Comparison of ENCODE assay signal across 11 cellular contexts in genomic region chr16:89155184-89155679, GRCh38. TPM values are rescaled to one million over a fixed set of nuclear protein-coding genes. Genes with fewer than 3 reads are reported as not detected.
DNase-seq lines count a peak whose midpoint lies in the region; ATAC-seq and TF ChIP-seq lines count a peak whose summit lies in the region.
"Had no signal": no experiment of that assay in that cellular context is flagged by ENCODE, and none has a peak within 500 bp of the region (broad histone marks: within the 10 kb centered on the region; RNA-seq: fewer than 3 reads in every experiment).

No MANE protein-coding gene starts in this region.

- H3K4me1 Mint-ChIP-seq in stimulated activated effector memory CD8-positive, alpha-beta T cell treated with anti-CD3 and anti-CD28 coated beads, Interleukin-12 subunit alpha, Interleukin-12 subunit beta, amount 100 ng/mL, for 72 hours = no peaks in the 10 kb centered on the region
- H3K4me1 Mint-ChIP-seq in CD14-positive monocyte = peaks cover 10% of the 10 kb centered on the region
- H3K4me1 Mint-ChIP-seq: central memory CD8-positive, alpha-beta T cell had no signal

- DNase-seq in GM04504 (ENCODE audit: low read depth) (peak; percentile 71), cardiac fibroblast (ENCODE audit: low read depth in 2 of 2) (peak; percentile 74 to 93), left kidney (ENCODE audit: low read depth, low spot score) (peak; percentile 63), NCI-H446 (lab: John Stamatoyannopoulos, UW) (no peak), T-helper 1 cell (no peak), CD14-positive monocyte (ENCODE audit: low spot score) (no peak), erythroblast (lab: John Stamatoyannopoulos, UW) (no peak)
- DNase-seq in stimulated activated effector memory CD8-positive, alpha-beta T cell treated with anti-CD3 and anti-CD28 coated beads, Interleukin-12 subunit alpha, Interleukin-12 subunit beta, amount 100 ng/mL, for 72 hours (ENCODE audit: low spot score in 2 of 2) = no peak
- DNase-seq: activated CD4-positive, CD25-positive, alpha-beta regulatory T cell treated with anti-CD3 and anti-CD28 coated beads, Interleukin-2, amount 50 U/mL, for 72 hours; NCI-H524 had no signal

- H3K27me3 Mint-ChIP-seq in CD14-positive monocyte (ENCODE audit: low read depth in 3 of 3) = peaks cover 6 to 27% (median 14%) of the 10 kb centered on the region in 3 donors
- H3K27me3 Mint-ChIP-seq: central memory CD8-positive, alpha-beta T cell had no signal

- H3K36me3 Mint-ChIP-seq in stimulated activated effector memory CD8-positive, alpha-beta T cell treated with anti-CD3 and anti-CD28 coated beads, Interleukin-12 subunit alpha, Interleukin-12 subunit beta, amount 100 ng/mL, for 72 hours = peaks cover 20% of the 10 kb centered on the region
- H3K36me3 Mint-ChIP-seq in CD14-positive monocyte = peaks cover 21 to 25% of the 10 kb centered on the region in 2 donors

- TF ChIP-seq CTCF in cardiac fibroblast (IDR thresholded peaks at IDR 0.05; ENCODE audit: low read depth, low read length) = no peak
- no peak for TF ChIP-seq CTCF in CD14-positive monocyte (IDR thresholded peaks at IDR 0.05)

- intact Hi-C loops in CD14-positive monocyte (cut with micrococcal nuclease) = no loop called here

- H3K9me3 Mint-ChIP-seq in stimulated activated effector memory CD8-positive, alpha-beta T cell treated with anti-CD3 and anti-CD28 coated beads, Interleukin-12 subunit alpha, Interleukin-12 subunit beta, amount 100 ng/mL, for 72 hours = no peaks in the 10 kb centered on the region
- peaks cover 0 to 7% (median 2%) of the 10 kb centered on the region in 7 donors for H3K9me3 Mint-ChIP-seq in CD14-positive monocyte
- H3K9me3 Mint-ChIP-seq: central memory CD8-positive, alpha-beta T cell had no signal

- no peak for ATAC-seq in stimulated activated effector memory CD8-positive, alpha-beta T cell treated with anti-CD3 and anti-CD28 coated beads, Interleukin-12 subunit alpha, Interleukin-12 subunit beta, amount 100 ng/mL, for 72 hours

- H3K4me3 Mint-ChIP-seq in stimulated activated effector memory CD8-positive, alpha-beta T cell treated with anti-CD3 and anti-CD28 coated beads, Interleukin-12 subunit alpha, Interleukin-12 subunit beta, amount 100 ng/mL, for 72 hours = no peak overlapping the region
- H3K4me3 Mint-ChIP-seq in CD14-positive monocyte = no peak overlapping the region
- H3K4me3 Mint-ChIP-seq: central memory CD8-positive, alpha-beta T cell had no signal

- H3K4me3 ChIP-seq in cardiac fibroblast (replicated peaks in 1 of 2; ENCODE audit: low read depth in 2 of 2, low read length in 2 of 2) = no peak overlapping the region

- H3K27ac Mint-ChIP-seq in stimulated activated effector memory CD8-positive, alpha-beta T cell treated with anti-CD3 and anti-CD28 coated beads, Interleukin-12 subunit alpha, Interleukin-12 subunit beta, amount 100 ng/mL, for 72 hours = peak overlapping the region; percentile 32
- H3K27ac Mint-ChIP-seq in CD14-positive monocyte = no peak overlapping the region

- TF ChIP-seq POLR2A in erythroblast (IDR thresholded peaks at IDR 0.05; ENCODE audit: low read length) = no peak

RNA-seq across cellular contexts. Expression of gene CDH15, which starts 16.3 kb away (rescaled TPM):
- polyA plus RNA-seq in CD14-positive monocyte = not detected

RNA-seq across cellular contexts. Expression of gene SLC22A31, which starts 45.1 kb away (rescaled TPM):
- not detected for polyA plus RNA-seq in CD14-positive monocyte

Comparison
In these comparisons a context has a peak if more than half of its experiments do, and no peak if none do; other contexts are left out.
1. DNase-seq: peak in GM04504 (single experiment), cardiac fibroblast (2 of 2) and left kidney (single experiment); none in stimulated activated effector memory CD8-positive, alpha-beta T cell treated with anti-CD3 and anti-CD28 coated beads, Interleukin-12 subunit alpha, Interleukin-12 subunit beta, amount 100 ng/mL, for 72 hours (0 of 2), NCI-H446 (0 of 2), T-helper 1 cell (0 of 5), CD14-positive monocyte (single experiment) and erythroblast (0 of 2).